14 cellular contexts compared by ENCODE assay signal in genomic region chr18:74946646-74947045, GRCh38.
"Had no signal": no experiment of that assay in that cellular context is flagged by ENCODE, and none has a peak within 500 bp of the region (broad histone marks: within the 10 kb centered on the region; RNA-seq: fewer than 3 reads in every experiment).

No MANE protein-coding gene starts in this region.

- H3K4me1 ChIP-seq: colonic mucosa had no signal

- H3K27me3 ChIP-seq: colonic mucosa, stomach, vagina had no signal

- ATAC-seq: activated CD8-positive, alpha-beta T cell treated with anti-CD3 and anti-CD28 coated beads for 36 hours; activated T-cell treated with anti-CD3 and anti-CD28 coated beads, Interleukin-2, amount 50 U/mL, for 4 hours; left lobe of liver had no signal

- H3K36me3 ChIP-seq: colonic mucosa, stomach, vagina had no signal

- H3K4me3 ChIP-seq: colonic mucosa, stomach, vagina had no signal

- H3K9me3 ChIP-seq: colonic mucosa, stomach, vagina had no signal

- DNase-seq: activated CD4-positive, alpha-beta T cell treated with anti-CD3 and anti-CD28 coated beads, Interleukin-2, amount 10 ng/mL, durations not matched to agents 24 days and 14 days; activated CD8-positive, alpha-beta T cell treated with anti-CD3 and anti-CD28 coated beads for 36 hours; activated T-cell treated with anti-CD3 and anti-CD28 coated beads, Interleukin-2, amount 50 U/mL, for 4 hours; colonic mucosa; endodermal cell; kidney; midbrain; nephron progenitor cell; stimulated activated CD4-positive, alpha-beta T cell treated with anti-CD3 and anti-CD28 coated beads, Interleukin-15, amount 100 ng/mL, for 24 hours; stimulated activated CD4-positive, alpha-beta T cell treated with anti-CD3 and anti-CD28 coated beads, Interleukin-2, amount 100 ng/mL, for 48 hours; stomach; trophoblast cell had no signal

- H3K27ac ChIP-seq: colonic mucosa, stomach, vagina had no signal
